In the genomic region with DNA sequence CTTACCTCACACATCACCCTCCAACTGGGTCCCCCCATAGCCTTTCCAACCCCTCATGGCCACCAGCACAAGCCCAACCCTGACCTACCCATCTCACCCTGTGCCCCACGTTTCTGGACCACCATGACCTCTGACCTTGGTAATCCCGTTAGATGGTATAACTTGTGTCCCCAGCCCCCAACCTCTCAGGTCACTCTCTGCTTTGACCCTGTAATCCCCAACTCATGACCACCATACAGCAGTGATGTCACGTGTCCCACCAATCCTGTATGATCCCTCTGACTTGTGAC, we compare ENCODE assay signal across 1 cellular context.
TF ChIP-seq lines count a peak whose summit lies in the region.

No MANE protein-coding gene starts in this region.

TF ChIP-seq in HepG2, 621 proteins besides CTCF, POLR2A, EP300 and RAD21:
- no peak for TF ChIP-seq ZBTB7B (CRISPR knock-in tag; IDR thresholded peaks at IDR 0.05)
- peak; percentile 41 for TF ChIP-seq CREB1 (IDR thresholded peaks at IDR 0.05)
- no peak for TF ChIP-seq CREB1 (CRISPR knock-in tag; IDR thresholded peaks at IDR 0.05)
